In the genomic region with DNA sequence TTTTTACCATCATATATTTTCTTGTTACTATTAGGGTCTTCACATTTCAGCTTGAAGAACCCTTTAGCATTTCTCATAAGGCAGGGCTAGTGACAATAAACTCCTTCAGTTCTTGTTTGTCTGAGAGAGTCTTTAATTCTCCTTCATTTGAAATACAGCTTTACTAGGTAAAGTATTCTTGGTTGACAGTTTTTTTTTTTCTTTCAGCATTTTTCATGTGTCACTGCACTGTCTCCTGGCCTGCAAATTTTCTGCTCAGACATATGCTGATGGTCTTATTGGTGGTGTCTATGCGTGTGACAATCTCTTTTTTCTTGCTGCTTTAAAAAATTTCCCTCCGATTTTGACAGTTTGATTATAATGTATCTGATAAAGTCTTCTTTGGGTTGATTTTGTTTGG, we compare ENCODE assay signal across 25 cellular contexts.
"Had no signal": no experiment of that assay in that cellular context is flagged by ENCODE, and none has a peak within 500 bp of the region (broad histone marks: within the 10 kb centered on the region; RNA-seq: fewer than 3 reads in every experiment).

No MANE protein-coding gene starts in this region.

- H3K9me3 ChIP-seq: colonic mucosa, esophagus squamous epithelium, gastrocnemius medialis had no signal

- H3K4me3 Mint-ChIP-seq: dendritic cell treated with granulocyte-macrophage colony-stimulating factor and Interleukin-4, amounts not matched to agents 40 ng/mL and 50 ng/mL, for 4 days; effector memory CD8-positive, alpha-beta T cell; endodermal cell had no signal

- H3K27ac ChIP-seq: colonic mucosa, coronary artery, dorsolateral prefrontal cortex, epithelial cell of prostate, esophagus muscularis mucosa, esophagus squamous epithelium, foreskin keratinocyte, gastrocnemius medialis, gastroesophageal sphincter, heart left ventricle, heart right ventricle had no signal

- H3K36me3 ChIP-seq: colonic mucosa, esophagus muscularis mucosa, esophagus squamous epithelium, gastrocnemius medialis, gastroesophageal sphincter, heart left ventricle, heart right ventricle had no signal

- H3K4me1 Mint-ChIP-seq: endodermal cell had no signal

- H3K27me3 ChIP-seq: colonic mucosa, dorsolateral prefrontal cortex, esophagus muscularis mucosa, esophagus squamous epithelium, foreskin keratinocyte, gastrocnemius medialis, gastroesophageal sphincter, heart left ventricle, heart right ventricle had no signal

- ATAC-seq: effector memory CD8-positive, alpha-beta T cell; esophagus mucosa; foreskin keratinocyte; gastrocnemius medialis; gastroesophageal sphincter; heart left ventricle; heart right ventricle had no signal

- H3K27ac Mint-ChIP-seq: dendritic cell treated with granulocyte-macrophage colony-stimulating factor and Interleukin-4, amounts not matched to agents 40 ng/mL and 50 ng/mL, for 4 days; effector memory CD8-positive, alpha-beta T cell; endodermal cell had no signal

- DNase-seq: colonic mucosa; cortex of kidney; dermis blood vessel endothelial cell; dorsolateral prefrontal cortex; effector CD4-positive, alpha-beta T cell; effector CD8-positive, alpha-beta T cell; effector memory CD4-positive, alpha-beta T cell; effector memory CD8-positive, alpha-beta T cell; endodermal cell; erythroblast; esophagus squamous epithelium; foreskin fibroblast; foreskin keratinocyte; foreskin melanocyte; gastrocnemius medialis; glutamatergic neuron; head of caudate nucleus; heart left ventricle; heart right ventricle had no signal

- H3K4me1 ChIP-seq: colonic mucosa, esophagus squamous epithelium, foreskin keratinocyte, gastrocnemius medialis, gastroesophageal sphincter, heart left ventricle, heart right ventricle had no signal

- H3K27me3 Mint-ChIP-seq: dendritic cell treated with granulocyte-macrophage colony-stimulating factor and Interleukin-4, amounts not matched to agents 40 ng/mL and 50 ng/mL, for 4 days; effector memory CD8-positive, alpha-beta T cell had no signal

- H3K4me3 ChIP-seq: colonic mucosa, coronary artery, dorsolateral prefrontal cortex, esophagus muscularis mucosa, esophagus squamous epithelium, gastrocnemius medialis, gastroesophageal sphincter, heart left ventricle, heart right ventricle had no signal
